In the genomic region with DNA sequence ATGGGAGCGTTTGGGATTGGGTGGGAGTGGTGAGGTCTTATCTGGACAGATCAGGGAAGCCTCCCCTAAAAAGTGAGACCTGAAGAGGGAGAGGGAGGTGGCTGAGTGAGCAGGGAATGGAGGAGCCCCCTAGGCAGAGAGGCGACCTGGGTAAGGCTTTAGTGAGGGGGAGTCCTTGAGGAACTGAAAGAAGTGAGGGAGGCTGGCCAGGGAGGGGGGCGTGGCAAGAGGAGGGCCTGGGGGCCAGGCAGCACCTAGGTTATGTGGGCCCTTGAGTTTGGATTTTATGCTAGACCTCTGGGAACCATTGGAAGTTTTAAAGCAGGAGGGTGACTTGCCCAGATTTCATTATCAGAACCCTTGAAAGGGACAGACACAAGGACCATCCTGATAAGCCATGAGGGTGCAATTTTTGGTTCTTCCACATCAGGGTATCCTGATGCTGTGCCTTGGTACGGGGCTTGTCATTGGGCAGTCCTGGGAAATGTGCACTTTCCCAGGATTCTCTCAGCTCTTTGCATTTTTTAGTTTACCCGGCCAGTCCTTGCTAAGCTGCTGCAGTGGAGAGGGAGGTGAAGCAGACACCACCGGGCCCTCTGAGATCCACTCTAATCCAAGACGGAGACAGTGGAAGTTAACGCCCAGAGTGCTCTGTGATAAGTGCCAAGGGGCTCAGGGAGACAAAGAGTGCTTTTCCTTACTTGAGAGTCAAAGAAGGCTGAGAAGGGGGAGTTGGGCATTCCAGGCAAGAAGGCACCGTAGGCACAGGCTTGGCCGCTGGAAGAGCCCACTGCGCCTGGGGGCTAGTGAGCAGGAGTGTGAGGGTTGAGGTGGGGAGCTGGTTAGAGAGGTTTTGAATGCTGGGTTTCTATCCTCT, we compare ENCODE assay signal across 10 cellular contexts. TPM values are rescaled to one million over a fixed set of nuclear protein-coding genes. Genes with fewer than 3 reads are reported as not detected.
DNase-seq lines count a peak whose midpoint lies in the region; ATAC-seq and TF ChIP-seq lines count a peak whose summit lies in the region.
"Had no signal": no experiment of that assay in that cellular context is flagged by ENCODE, and none has a peak within 500 bp of the region (broad histone marks: within the 10 kb centered on the region; RNA-seq: fewer than 3 reads in every experiment).

No MANE protein-coding gene starts in this region.

- H3K4me2 ChIP-seq in OCI-LY7 (ENCODE audit: low read length): no peak overlapping the region

- H3K4me1 Mint-ChIP-seq in dendritic cell treated with granulocyte-macrophage colony-stimulating factor and Interleukin-4, amounts not matched to agents 40 ng/mL and 50 ng/mL, for 4 days (ENCODE audit: low read depth): peaks cover 96% of the 10 kb centered on the region
- H3K4me1 Mint-ChIP-seq in nephron: peaks cover 89% of the 10 kb centered on the region

- H3K79me2 ChIP-seq in OCI-LY7 (ENCODE audit: insufficient read depth, low read depth, low read length): no peaks in the 10 kb centered on the region

- H2AFZ ChIP-seq in OCI-LY7 (ENCODE audit: low read length): no peak overlapping the region

- CTCF ChIA-PET in OCI-LY7 (lab: Charles Lee; ENCODE audit: unreplicated experiment): no interaction called here

- TF ChIP-seq EP300 in upper lobe of left lung (IDR thresholded peaks at IDR 0.05): no peak

- H3K4me3 Mint-ChIP-seq in dendritic cell treated with granulocyte-macrophage colony-stimulating factor and Interleukin-4, amounts not matched to agents 40 ng/mL and 50 ng/mL, for 4 days: peak overlapping the region; percentile 57
- peak overlapping the region in 2 of 3 experiments; percentile 32 to 37 for H3K4me3 Mint-ChIP-seq in nephron

- no peak for TF ChIP-seq CTCF in cardiac muscle cell (IDR thresholded peaks at IDR 0.05; ENCODE audit: low read depth, low read length)
- no peak for TF ChIP-seq CTCF in nephron (IDR thresholded peaks at IDR 0.05; ENCODE audit: unreplicated experiment in 3 of 3)
- no peak for TF ChIP-seq CTCF in upper lobe of left lung (IDR thresholded peaks at IDR 0.05)
- TF ChIP-seq CTCF in OCI-LY7 (conservative IDR thresholded peaks at IDR 0.05; ENCODE audit: low read length): no peak

- no TSS peak for BruUV-seq in OCI-LY7 (replicated peaks; lab: Mats Ljungman, UMichigan)

- H3K27ac Mint-ChIP-seq in dendritic cell treated with granulocyte-macrophage colony-stimulating factor and Interleukin-4, amounts not matched to agents 40 ng/mL and 50 ng/mL, for 4 days: peak overlapping the region; percentile 98
- peak overlapping the region; percentile 83 to 99 (median 93) for H3K27ac Mint-ChIP-seq in nephron
- H3K27ac Mint-ChIP-seq: activated T-helper 2 cell treated with anti-CD3 and anti-CD28 coated beads, Interferon-gamma antibody, Interleukin-2, Interleukin-4, amounts not matched to agents 10 μg/mL and 5 μg/mL and 100 μg/mL, durations not matched to agents 14 hours and 24 hours and 36 hours had no signal

- no peaks in the 10 kb centered on the region for H4K20me1 ChIP-seq in OCI-LY7 (ENCODE audit: insufficient read depth, low read length)

- H3K36me3 Mint-ChIP-seq in dendritic cell treated with granulocyte-macrophage colony-stimulating factor and Interleukin-4, amounts not matched to agents 40 ng/mL and 50 ng/mL, for 4 days (ENCODE audit: low read depth): peaks cover 94% of the 10 kb centered on the region
- H3K36me3 Mint-ChIP-seq in nephron (ENCODE audit: low read depth): no peaks in the 10 kb centered on the region

- peaks cover 56% of the 10 kb centered on the region for H3K4me1 ChIP-seq in cardiac muscle cell (ENCODE audit: low read depth)
- H3K4me1 ChIP-seq in upper lobe of left lung: peaks cover 99 to 100% (median 100%) of the 10 kb centered on the region in 4 donors
- H3K4me1 ChIP-seq in OCI-LY7 (ENCODE audit: insufficient read depth, low read length, poor library complexity, severe bottlenecking): no peaks in the 10 kb centered on the region

- H3K27ac ChIP-seq in cardiac muscle cell: peak overlapping the region; percentile 94
- H3K27ac ChIP-seq in upper lobe of left lung: peak overlapping the region; percentile 92 to 97 (median 96)
- H3K27ac ChIP-seq in OCI-LY7 (ENCODE audit: low read depth, low read length, poor library complexity, severe bottlenecking): no peak overlapping the region

- H3K9me3 Mint-ChIP-seq in dendritic cell treated with granulocyte-macrophage colony-stimulating factor and Interleukin-4, amounts not matched to agents 40 ng/mL and 50 ng/mL, for 4 days: no peaks in the 10 kb centered on the region
- H3K9me3 Mint-ChIP-seq in nephron: no peaks in the 10 kb centered on the region
- H3K9me3 Mint-ChIP-seq: activated T-helper 2 cell treated with anti-CD3 and anti-CD28 coated beads, Interferon-gamma antibody, Interleukin-2, Interleukin-4, amounts not matched to agents 10 μg/mL and 5 μg/mL and 100 μg/mL, durations not matched to agents 14 hours and 24 hours and 36 hours had no signal

- POLR2A ChIA-PET in OCI-LY7 (lab: Charles Lee): no interaction called here

- intact Hi-C loops in left ventricle myocardium superior (cut with micrococcal nuclease): no loop called here
- intact Hi-C loops in dendritic cell treated with granulocyte-macrophage colony-stimulating factor and Interleukin-4, amounts not matched to agents 40 ng/mL and 50 ng/mL, for 4 days (cut with micrococcal nuclease): loop anchor here (2.0 to 5.0 kb wide), 2 partner anchors 15 to 62 kb away; a partner anchor contains a TSS
- intact Hi-C loops in OCI-LY7 (cut with micrococcal nuclease; ENCODE audit: unreplicated experiment): no loop called here

- H3K9me2 ChIP-seq in OCI-LY7 (ENCODE audit: insufficient read depth, low read length): no peaks in the 10 kb centered on the region

- H3K27me3 Mint-ChIP-seq in dendritic cell treated with granulocyte-macrophage colony-stimulating factor and Interleukin-4, amounts not matched to agents 40 ng/mL and 50 ng/mL, for 4 days: no peaks in the 10 kb centered on the region
- no peaks in the 10 kb centered on the region for H3K27me3 Mint-ChIP-seq in nephron (ENCODE audit: low read depth)

- no peak overlapping the region for H3K4me3 ChIP-seq in cardiac muscle cell
- no peak overlapping the region for H3K4me3 ChIP-seq in upper lobe of left lung
- no peak overlapping the region for H3K4me3 ChIP-seq in OCI-LY7 (ENCODE audit: low read depth, low read length, poor library complexity, severe bottlenecking)

- TF ChIP-seq POLR2A in upper lobe of left lung (IDR thresholded peaks at IDR 0.05): no peak

- DNase-seq in cardiac muscle cell (ENCODE audit: low read depth in 1 of 2, low spot score in 1 of 2) (no peak), left ventricle myocardium superior (no peak), upper lobe of left lung (no peak), OCI-LY7 (ENCODE audit: low spot score) (no peak), HuH-7.5 (ENCODE audit: low spot score) (no peak)
- DNase-seq: NCI-H774 had no signal

- 59 to 66% methylated on average over 11 of the region's 11 CpGs for WGBS in upper lobe of left lung, 2 donors

- H3K36me3 ChIP-seq in cardiac muscle cell (no peaks in the 10 kb centered on the region), upper lobe of left lung (no peaks in the 10 kb centered on the region), OCI-LY7 (ENCODE audit: insufficient read depth, low read length) (no peaks in the 10 kb centered on the region)

- H3K27me3 ChIP-seq in cardiac muscle cell (no peaks in the 10 kb centered on the region), upper lobe of left lung (no peaks in the 10 kb centered on the region)

- H3K9me3 ChIP-seq in cardiac muscle cell (ENCODE audit: low read depth): no peaks in the 10 kb centered on the region
- H3K9me3 ChIP-seq in upper lobe of left lung: no peaks in the 10 kb centered on the region
- H3K9me3 ChIP-seq in OCI-LY7 (ENCODE audit: low read length): no peaks in the 10 kb centered on the region

- no peak for ATAC-seq in left ventricle myocardium superior
- no peak for ATAC-seq in upper lobe of left lung (ENCODE audit: low FRiP score in 2 of 2)
- ATAC-seq in HG03097 (IDR thresholded peaks at IDR 0.05; ENCODE audit: low FRiP score, unreplicated experiment): no peak

RNA-seq across cellular contexts. Expression of a gene that starts 16.1 kb away (rescaled TPM):
- 285 and 310 TPM in 2 replicates for total RNA-seq in cardiac muscle cell
- polyA plus RNA-seq in cardiac muscle cell: 268 and 299 TPM in 2 replicates
- total RNA-seq in left ventricle myocardium superior: 717 TPM
- total RNA-seq in upper lobe of left lung: 100 to 1,000 TPM; 217 to 935 (median 648) TPM
- 10.9 and 16.3 TPM in 2 replicates for total RNA-seq in OCI-LY7 (2014; rRNA removed; shearing (Covaris generic))
- 13.4 and 15.3 TPM in 2 replicates for total RNA-seq in OCI-LY7 (2022)

Comparison
In these comparisons a context has a peak if more than half of its experiments do, and no peak if none do; other contexts are left out.
1. RNA of a gene that starts 16.1 kb away (total RNA-seq): 717 TPM in left ventricle myocardium superior (single experiment), 217 to 935 TPM in upper lobe of left lung and 285 to 310 TPM in cardiac muscle cell; 10.9 to 16.3 TPM in OCI-LY7; every median in the first group is over 10 times any median in the second.